ENCODE assay signal across 29 cellular contexts in genomic region chr20:46625875-46626373, GRCh38.
"Had no signal": no experiment of that assay in that cellular context is flagged by ENCODE, and none has a peak within 500 bp of the region (broad histone marks: within the 10 kb centered on the region; RNA-seq: fewer than 3 reads in every experiment).

No MANE protein-coding gene starts in this region.

- H3K9me3 ChIP-seq: pancreas, prostate gland, uterus had no signal

- FAIRE-seq: islet of Langerhans, kidney, pancreas, small intestine had no signal

- ATAC-seq: left colon; natural killer cell; pancreas; right cardiac atrium; stimulated activated effector memory CD8-positive, alpha-beta T cell treated with anti-CD3 and anti-CD28 coated beads, Interleukin-12 subunit alpha, Interleukin-12 subunit beta, amount 100 ng/mL, for 72 hours; stimulated activated naive CD8-positive, alpha-beta T cell treated with anti-CD3 and anti-CD28 coated beads, Interleukin-15, amount 100 ng/mL, for 72 hours had no signal

- H3K36me3 ChIP-seq: left ventricle myocardium inferior, pancreas, prostate gland, sigmoid colon, spleen, tibial nerve, uterus had no signal

- H3K4me3 Mint-ChIP-seq: immature natural killer cell; mesothelial cell of epicardium; naive B cell; natural killer cell; nephron progenitor cell; stimulated activated effector memory CD8-positive, alpha-beta T cell treated with anti-CD3 and anti-CD28 coated beads, Interleukin-12 subunit alpha, Interleukin-12 subunit beta, amount 100 ng/mL, for 72 hours; stimulated activated naive CD8-positive, alpha-beta T cell treated with anti-CD3 and anti-CD28 coated beads, Interleukin-15, amount 100 ng/mL, for 72 hours; type B pancreatic cell had no signal

- H3K27ac Mint-ChIP-seq: immature natural killer cell; mesothelial cell of epicardium; naive B cell; natural killer cell; nephron progenitor cell; stimulated activated effector memory CD8-positive, alpha-beta T cell treated with anti-CD3 and anti-CD28 coated beads, Interleukin-12 subunit alpha, Interleukin-12 subunit beta, amount 100 ng/mL, for 72 hours; stimulated activated naive CD8-positive, alpha-beta T cell treated with anti-CD3 and anti-CD28 coated beads, Interleukin-15, amount 100 ng/mL, for 72 hours; type B pancreatic cell had no signal

- H3K4me1 Mint-ChIP-seq: mesothelial cell of epicardium; naive B cell; natural killer cell; nephron progenitor cell; stimulated activated effector memory CD8-positive, alpha-beta T cell treated with anti-CD3 and anti-CD28 coated beads, Interleukin-12 subunit alpha, Interleukin-12 subunit beta, amount 100 ng/mL, for 72 hours; stimulated activated naive CD8-positive, alpha-beta T cell treated with anti-CD3 and anti-CD28 coated beads, Interleukin-15, amount 100 ng/mL, for 72 hours had no signal

- DNase-seq: hypothalamus; immature natural killer cell; kidney; left colon; left ventricle myocardium inferior; mesendoderm; naive B cell; natural killer cell; nephron progenitor cell; nucleus accumbens; pancreas; posterior cingulate gyrus; retina; right cardiac atrium; sigmoid colon; small intestine; spleen; stimulated activated CD4-positive, alpha-beta T cell treated with anti-CD3 and anti-CD28 coated beads, Interleukin-4, amount 100 ng/mL, for 24 hours; stimulated activated naive CD4-positive, alpha-beta T cell treated with Interleukin-2 at 50 U/mL for 16 hours; stimulated activated naive CD8-positive, alpha-beta T cell treated with anti-CD3 and anti-CD28 coated beads, Interleukin-15, amount 100 ng/mL, for 72 hours; substantia nigra; uterus had no signal

- H3K27me3 ChIP-seq: pancreas, sigmoid colon, tibial nerve, uterus had no signal

- H3K4me3 ChIP-seq: left ventricle myocardium inferior, lung, pancreas, prostate gland, sigmoid colon, spleen, tibial nerve, uterus had no signal

- H3K27ac ChIP-seq: left ventricle myocardium inferior, pancreas, prostate gland, sigmoid colon, spleen, tibial nerve, uterus had no signal

- H3K36me3 Mint-ChIP-seq: stimulated activated effector memory CD8-positive, alpha-beta T cell treated with anti-CD3 and anti-CD28 coated beads, Interleukin-12 subunit alpha, Interleukin-12 subunit beta, amount 100 ng/mL, for 72 hours; type B pancreatic cell had no signal

- H3K4me1 ChIP-seq: left ventricle myocardium inferior, pancreas, prostate gland, sigmoid colon, spleen, uterus had no signal
